In genomic region chr1:101081496-101082282, GRCh38 we compare ENCODE assay signal across 8 cellular contexts. TPM values are rescaled to one million over a fixed set of nuclear protein-coding genes. Genes with fewer than 3 reads are reported as not detected.
DNase-seq lines count a peak whose midpoint lies in the region; ATAC-seq and TF ChIP-seq lines count a peak whose summit lies in the region.

No MANE protein-coding gene starts in this region.

- H3K36me3 ChIP-seq in WERI-Rb-1 = no peaks in the 10 kb centered on the region

- TF ChIP-seq CTCF in WERI-Rb-1 (IDR thresholded peaks at IDR 0.05; ENCODE audit: low read depth, low read length) = no peak

- ATAC-seq in GM18858 (IDR thresholded peaks at IDR 0.05; ENCODE audit: unreplicated experiment) (peak; percentile 65), HG03108 (IDR thresholded peaks at IDR 0.05; ENCODE audit: unreplicated experiment) (peak; percentile 78), HG03196 (IDR thresholded peaks at IDR 0.05; ENCODE audit: unreplicated experiment) (no peak)
- ATAC-seq in activated T-cell treated with anti-CD3 and anti-CD28 coated beads, Interleukin-2, amount 50 U/mL, for 4 hours = peak; percentile 87 to 98

- no peak for DNase-seq in activated T-cell treated with anti-CD3 and anti-CD28 coated beads, Interleukin-2, amount 50 U/mL, for 4 hours
- peak; percentile 5 to 28 (median 16) for DNase-seq in stimulated activated CD4-positive, alpha-beta T cell treated with anti-CD3 and anti-CD28 coated beads, Interleukin-12 subunit alpha, Interleukin-12 subunit beta, amount 100 ng/mL, for 48 hours (ENCODE audit: low read depth in 2 of 3, low spot score in 1 of 3)
- DNase-seq in WERI-Rb-1 (no peak), DMS 273 treated with DMSO at 0.1 percent for 48 hours (lab: John Stamatoyannopoulos, UW) (no peak), A172 (ENCODE audit: low spot score) (no peak)

- peaks cover 5% of the 10 kb centered on the region for H3K9me3 Mint-ChIP-seq in activated T-cell treated with anti-CD3 and anti-CD28 coated beads, Interleukin-2, amount 50 U/mL, for 4 hours

- H3K9me3 ChIP-seq in WERI-Rb-1 (ENCODE audit: severe bottlenecking) = no peaks in the 10 kb centered on the region

- no peak overlapping the region for H3K4me3 ChIP-seq in WERI-Rb-1 (ENCODE audit: low read depth, low read length)

- H3K27me3 Mint-ChIP-seq in activated T-cell treated with anti-CD3 and anti-CD28 coated beads, Interleukin-2, amount 50 U/mL, for 4 hours (ENCODE audit: low read depth) = no peaks in the 10 kb centered on the region

- H3K4me3 Mint-ChIP-seq in activated T-cell treated with anti-CD3 and anti-CD28 coated beads, Interleukin-2, amount 50 U/mL, for 4 hours = peak overlapping the region; percentile 50

- H3K4me1 Mint-ChIP-seq in activated T-cell treated with anti-CD3 and anti-CD28 coated beads, Interleukin-2, amount 50 U/mL, for 4 hours (ENCODE audit: low read depth) = peaks cover 45% of the 10 kb centered on the region

- peaks cover 29% of the 10 kb centered on the region for H3K36me3 Mint-ChIP-seq in activated T-cell treated with anti-CD3 and anti-CD28 coated beads, Interleukin-2, amount 50 U/mL, for 4 hours (ENCODE audit: insufficient read depth)

- no peak overlapping the region for H3K27ac ChIP-seq in WERI-Rb-1

- no peaks in the 10 kb centered on the region for H3K27me3 ChIP-seq in WERI-Rb-1 (ENCODE audit: insufficient read depth, low read depth, severe bottlenecking)

RNA-seq across cellular contexts. Expression of gene DPH5, which starts 56.1 kb away (rescaled TPM):
- 10 to 100 TPM; 57.7 to 73.7 (median 72.4) TPM for total RNA-seq in activated T-cell treated with anti-CD3 and anti-CD28 coated beads, Interleukin-2, amount 50 U/mL, for 4 hours
- total RNA-seq in A172 (2014; rRNA removed; shearing (Covaris generic)) = 29.5 and 39.4 TPM in 2 replicates

Comparison
In these comparisons a context has a peak if more than half of its experiments do, and no peak if none do; other contexts are left out.
1. DNase-seq: peak in stimulated activated CD4-positive, alpha-beta T cell treated with anti-CD3 and anti-CD28 coated beads, Interleukin-12 subunit alpha, Interleukin-12 subunit beta, amount 100 ng/mL, for 48 hours (3 of 3); none in activated T-cell treated with anti-CD3 and anti-CD28 coated beads, Interleukin-2, amount 50 U/mL, for 4 hours (single experiment), WERI-Rb-1 (single experiment), DMS 273 treated with DMSO at 0.1 percent for 48 hours (single experiment) and A172 (single experiment).